Comparison of ENCODE assay signal across 10 cellular contexts in the genomic region with DNA sequence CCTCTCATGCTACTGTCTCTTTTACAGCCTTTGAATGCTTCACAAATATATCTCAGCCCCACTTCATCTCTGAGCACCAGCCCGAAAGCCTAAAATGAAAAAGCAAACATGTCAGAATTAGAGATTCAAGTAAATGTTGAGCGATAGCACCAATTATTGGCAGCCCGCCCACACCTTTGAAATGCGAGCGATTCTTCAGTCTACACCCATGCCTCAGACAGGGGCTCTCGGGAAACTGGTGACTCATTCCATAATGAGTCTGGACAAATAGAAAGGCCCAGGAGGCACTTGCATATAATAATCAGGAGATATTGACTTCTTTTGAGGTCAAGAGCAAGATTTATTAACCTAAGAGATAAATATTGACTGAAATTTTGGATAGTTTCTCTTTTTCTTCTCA.
DNase-seq lines count a peak whose midpoint lies in the region; ATAC-seq and TF ChIP-seq lines count a peak whose summit lies in the region.
"Had no signal": no experiment of that assay in that cellular context is flagged by ENCODE, and none has a peak within 500 bp of the region (broad histone marks: within the 10 kb centered on the region; RNA-seq: fewer than 3 reads in every experiment).

No MANE protein-coding gene starts in this region.

- WGBS in SK-N-SH (ENCODE audit: low lambda C conversion rate): 44% methylated on average over 6 of the region's 6 CpGs

- peak; percentile 6 for DNase-seq in AG08395 (ENCODE audit: low spot score)
- DNase-seq in NCI-H1092 (lab: John Stamatoyannopoulos, UW): peak; percentile 84
- DNase-seq in SK-N-SH: no peak
- DNase-seq in iPS-NIHi7 (ENCODE audit: extremely low spot score): peak; percentile 22
- no peak for DNase-seq in cerebellar cortex (ENCODE audit: low spot score)
- DNase-seq in activated CD4-positive, alpha-beta T cell treated with anti-CD3 and anti-CD28 coated beads, Interleukin-2, amount 50 U/mL, for 4 hours: no peak
- no peak for DNase-seq in activated CD8-positive, alpha-beta memory T cell treated with anti-CD3 and anti-CD28 coated beads, Interleukin-2, amount 50 U/mL, for 48 hours

- TF ChIP-seq CTCF in SK-N-SH (IDR thresholded peaks at IDR 0.05): no peak

- CTCF ChIA-PET in SK-N-SH (lab: Yijun Ruan, JAX): no interaction called here

- H3K9ac ChIP-seq in SK-N-SH: no peak overlapping the region
- H3K9ac ChIP-seq: BLaER1 had no signal

- POLR2A ChIA-PET in SK-N-SH (lab: Yijun Ruan, JAX): no interaction called here

- TF ChIP-seq RAD21 in SK-N-SH (IDR thresholded peaks at IDR 0.05; ENCODE audit: low read length): no peak

- no peak for ATAC-seq in GM18520 (IDR thresholded peaks at IDR 0.05; ENCODE audit: unreplicated experiment)
- ATAC-seq: psoas muscle had no signal

- H3K9me2 ChIP-seq in SK-N-SH: no peaks in the 10 kb centered on the region

- H3K9me3 ChIP-seq in SK-N-SH: no peaks in the 10 kb centered on the region
- H3K9me3 ChIP-seq: BLaER1, psoas muscle had no signal

- no peak overlapping the region for H3K4me3 ChIP-seq in SK-N-SH (ENCODE audit: low read depth in 2 of 2, low read length in 1 of 2)
- H3K4me3 ChIP-seq: BLaER1, psoas muscle had no signal

- peaks cover 0 to 2% of the 10 kb centered on the region in 2 experiments; a peak in 1 of 4 replicates for H3K4me1 ChIP-seq in SK-N-SH (ENCODE audit: control insufficient read depth in 1 of 2, insufficient read depth in 2 of 2, low read depth in 1 of 2, low read length in 1 of 2)
- H3K4me1 ChIP-seq: BLaER1, psoas muscle had no signal

- H3F3A ChIP-seq in SK-N-SH (replicated peaks; ENCODE audit: insufficient read depth): no peaks in the 10 kb centered on the region

- H3K27me3 ChIP-seq in SK-N-SH (ENCODE audit: insufficient read depth): no peaks in the 10 kb centered on the region
- H3K27me3 ChIP-seq: BLaER1 had no signal

- H3K4me2 ChIP-seq in SK-N-SH: no peak overlapping the region
- H3K4me2 ChIP-seq: BLaER1 had no signal

- no peak for TF ChIP-seq EP300 in SK-N-SH (IDR thresholded peaks at IDR 0.05; ENCODE audit: borderline replicate concordance in 1 of 2, low read depth in 1 of 2, low read length in 1 of 2)

- H4K20me1 ChIP-seq in SK-N-SH (ENCODE audit: insufficient read depth): no peaks in the 10 kb centered on the region
- H4K20me1 ChIP-seq: BLaER1 had no signal

- no peaks in the 10 kb centered on the region for H3K36me3 ChIP-seq in SK-N-SH (replicated peaks in 1 of 2; ENCODE audit: control insufficient read depth in 1 of 2, insufficient read depth in 2 of 2, low read length in 1 of 2)
- H3K36me3 ChIP-seq: BLaER1 had no signal

- no peaks in the 10 kb centered on the region for H3K79me2 ChIP-seq in SK-N-SH (ENCODE audit: insufficient read depth)

- H3K27ac ChIP-seq in SK-N-SH (ENCODE audit: low read depth in 2 of 2, low read length in 1 of 2): no peak overlapping the region; a peak in 1 of 4 replicates
- H3K27ac ChIP-seq: BLaER1, psoas muscle had no signal

- no peak overlapping the region for H2AFZ ChIP-seq in SK-N-SH (ENCODE audit: low read depth)

TF ChIP-seq in SK-N-SH, 30 proteins besides CTCF, POLR2A, EP300 and RAD21:
- TF ChIP-seq YY1 (IDR thresholded peaks at IDR 0.05; ENCODE audit: low read depth) (no peak), EZH2phosphoT487 (IDR thresholded peaks at IDR 0.05; ENCODE audit: borderline replicate concordance, low read depth) (no peak), CHD2 (IDR thresholded peaks at IDR 0.05; ENCODE audit: low read length, partially characterized antibody) (no peak), FOSL2 (IDR thresholded peaks at IDR 0.05; ENCODE audit: borderline replicate concordance, low read depth) (peak; percentile 9; the same call in 1 of the 2 replicates)
- TF ChIP-seq, protein P1, sequence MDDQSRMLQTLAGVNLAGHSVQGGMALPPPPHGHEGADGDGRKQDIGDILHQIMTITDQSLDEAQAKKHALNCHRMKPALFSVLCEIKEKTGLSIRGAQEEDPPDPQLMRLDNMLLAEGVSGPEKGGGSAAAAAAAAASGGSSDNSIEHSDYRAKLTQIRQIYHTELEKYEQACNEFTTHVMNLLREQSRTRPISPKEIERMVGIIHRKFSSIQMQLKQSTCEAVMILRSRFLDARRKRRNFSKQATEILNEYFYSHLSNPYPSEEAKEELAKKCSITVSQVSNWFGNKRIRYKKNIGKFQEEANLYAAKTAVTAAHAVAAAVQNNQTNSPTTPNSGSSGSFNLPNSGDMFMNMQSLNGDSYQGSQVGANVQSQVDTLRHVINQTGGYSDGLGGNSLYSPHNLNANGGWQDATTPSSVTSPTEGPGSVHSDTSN (IDR thresholded peaks at IDR 0.05): no peak
- TF ChIP-seq, protein P2, sequence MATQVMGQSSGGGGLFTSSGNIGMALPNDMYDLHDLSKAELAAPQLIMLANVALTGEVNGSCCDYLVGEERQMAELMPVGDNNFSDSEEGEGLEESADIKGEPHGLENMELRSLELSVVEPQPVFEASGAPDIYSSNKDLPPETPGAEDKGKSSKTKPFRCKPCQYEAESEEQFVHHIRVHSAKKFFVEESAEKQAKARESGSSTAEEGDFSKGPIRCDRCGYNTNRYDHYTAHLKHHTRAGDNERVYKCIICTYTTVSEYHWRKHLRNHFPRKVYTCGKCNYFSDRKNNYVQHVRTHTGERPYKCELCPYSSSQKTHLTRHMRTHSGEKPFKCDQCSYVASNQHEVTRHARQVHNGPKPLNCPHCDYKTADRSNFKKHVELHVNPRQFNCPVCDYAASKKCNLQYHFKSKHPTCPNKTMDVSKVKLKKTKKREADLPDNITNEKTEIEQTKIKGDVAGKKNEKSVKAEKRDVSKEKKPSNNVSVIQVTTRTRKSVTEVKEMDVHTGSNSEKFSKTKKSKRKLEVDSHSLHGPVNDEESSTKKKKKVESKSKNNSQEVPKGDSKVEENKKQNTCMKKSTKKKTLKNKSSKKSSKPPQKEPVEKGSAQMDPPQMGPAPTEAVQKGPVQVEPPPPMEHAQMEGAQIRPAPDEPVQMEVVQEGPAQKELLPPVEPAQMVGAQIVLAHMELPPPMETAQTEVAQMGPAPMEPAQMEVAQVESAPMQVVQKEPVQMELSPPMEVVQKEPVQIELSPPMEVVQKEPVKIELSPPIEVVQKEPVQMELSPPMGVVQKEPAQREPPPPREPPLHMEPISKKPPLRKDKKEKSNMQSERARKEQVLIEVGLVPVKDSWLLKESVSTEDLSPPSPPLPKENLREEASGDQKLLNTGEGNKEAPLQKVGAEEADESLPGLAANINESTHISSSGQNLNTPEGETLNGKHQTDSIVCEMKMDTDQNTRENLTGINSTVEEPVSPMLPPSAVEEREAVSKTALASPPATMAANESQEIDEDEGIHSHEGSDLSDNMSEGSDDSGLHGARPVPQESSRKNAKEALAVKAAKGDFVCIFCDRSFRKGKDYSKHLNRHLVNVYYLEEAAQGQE (IDR thresholded peaks at IDR 0.05; ENCODE audit: low read depth, low read length): no peak
- TF ChIP-seq, protein P3, sequence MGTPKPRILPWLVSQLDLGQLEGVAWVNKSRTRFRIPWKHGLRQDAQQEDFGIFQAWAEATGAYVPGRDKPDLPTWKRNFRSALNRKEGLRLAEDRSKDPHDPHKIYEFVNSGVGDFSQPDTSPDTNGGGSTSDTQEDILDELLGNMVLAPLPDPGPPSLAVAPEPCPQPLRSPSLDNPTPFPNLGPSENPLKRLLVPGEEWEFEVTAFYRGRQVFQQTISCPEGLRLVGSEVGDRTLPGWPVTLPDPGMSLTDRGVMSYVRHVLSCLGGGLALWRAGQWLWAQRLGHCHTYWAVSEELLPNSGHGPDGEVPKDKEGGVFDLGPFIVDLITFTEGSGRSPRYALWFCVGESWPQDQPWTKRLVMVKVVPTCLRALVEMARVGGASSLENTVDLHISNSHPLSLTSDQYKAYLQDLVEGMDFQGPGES (IDR thresholded peaks at IDR 0.05; ENCODE audit: low read depth, low read length): no peak
- TF ChIP-seq, protein P4, sequence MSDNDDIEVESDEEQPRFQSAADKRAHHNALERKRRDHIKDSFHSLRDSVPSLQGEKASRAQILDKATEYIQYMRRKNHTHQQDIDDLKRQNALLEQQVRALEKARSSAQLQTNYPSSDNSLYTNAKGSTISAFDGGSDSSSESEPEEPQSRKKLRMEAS (IDR thresholded peaks at IDR 0.05; ENCODE audit: low read depth): no peak
TF ChIP-seq in SK-N-SH: peak in this region for 1.

Comparison
In these comparisons a context has a peak if more than half of its experiments do, and no peak if none do; other contexts are left out.
1. DNase-seq: peak in AG08395 (single experiment), NCI-H1092 (single experiment) and iPS-NIHi7 (single experiment); none in SK-N-SH (single experiment), cerebellar cortex (single experiment), activated CD4-positive, alpha-beta T cell treated with anti-CD3 and anti-CD28 coated beads, Interleukin-2, amount 50 U/mL, for 4 hours (0 of 2) and activated CD8-positive, alpha-beta memory T cell treated with anti-CD3 and anti-CD28 coated beads, Interleukin-2, amount 50 U/mL, for 48 hours (single experiment).